In the genomic region with DNA sequence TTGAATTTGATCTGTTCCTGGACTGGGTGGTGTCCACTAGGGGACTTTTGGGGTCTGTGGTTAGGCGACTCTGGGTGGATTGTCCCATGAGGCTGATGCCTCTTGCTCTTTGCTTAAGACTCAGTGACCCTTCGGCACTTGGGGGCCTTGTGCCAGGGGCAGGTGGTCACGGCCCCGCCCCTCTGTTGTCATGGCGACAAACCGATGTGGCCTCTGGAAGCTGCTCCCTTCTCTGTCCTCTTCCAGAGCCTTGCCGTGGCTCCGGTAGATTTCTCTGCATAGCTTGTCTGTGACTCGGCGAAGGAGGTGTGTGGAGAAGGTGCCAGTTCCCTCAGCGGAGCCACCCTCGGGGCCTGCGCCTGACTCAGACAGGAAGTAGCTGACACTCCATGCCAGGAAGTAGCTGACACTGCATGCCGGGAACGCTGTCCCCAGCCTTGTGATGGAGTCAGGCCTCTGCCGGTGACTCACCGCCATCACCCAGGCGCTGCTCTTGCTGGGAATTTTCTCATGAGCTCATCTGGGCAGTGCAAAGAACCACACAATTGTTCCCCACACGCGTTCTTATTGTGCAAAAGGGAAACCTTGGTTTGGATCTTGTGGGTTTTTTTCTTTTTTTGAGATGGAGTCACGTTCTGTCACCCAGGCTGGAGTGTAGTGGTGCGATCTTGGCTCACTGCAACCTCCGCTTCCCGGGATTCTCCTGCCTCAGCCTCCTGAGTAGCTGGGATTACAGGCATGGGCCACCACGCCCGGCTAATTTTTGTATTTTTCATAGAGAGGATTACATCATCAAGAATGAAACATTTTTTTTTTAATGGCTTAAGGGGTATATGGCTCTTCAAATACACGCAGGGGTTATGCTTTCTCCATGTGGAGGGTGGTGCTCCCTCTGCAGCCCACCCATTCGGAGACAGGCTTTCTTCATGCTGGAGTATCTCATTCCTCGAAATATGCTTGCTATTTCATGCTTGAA, we compare ENCODE assay signal across 8 cellular contexts.
DNase-seq lines count a peak whose midpoint lies in the region; ATAC-seq and TF ChIP-seq lines count a peak whose summit lies in the region.

No MANE protein-coding gene starts in this region.

- H3K9ac ChIP-seq in neuronal stem cell (ENCODE audit: low read depth, low read length, poor library complexity), result peak overlapping the region; percentile 60

- TF ChIP-seq CTCF in GM10248 (IDR thresholded peaks at IDR 0.05; ENCODE audit: control extremely low read depth, extremely low read depth, low read depth, missing control alignments) (no peak), fibroblast of mammary gland (conservative IDR thresholded peaks at IDR 0.05; ENCODE audit: control insufficient read depth, insufficient read depth, low read depth, low read length) (no peak)

- H2AK5ac ChIP-seq in neuronal stem cell (ENCODE audit: low read depth, low read length), result no peak overlapping the region

- intact Hi-C loops in activated T-helper 2 cell treated with anti-CD3 and anti-CD28 coated beads, Interferon-gamma antibody, Interleukin-2, Interleukin-4, amounts not matched to agents 10 μg/mL and 5 μg/mL and 100 μg/mL, durations not matched to agents 14 hours and 24 hours and 36 hours (cut with micrococcal nuclease), result loop anchor here (1.0 to 10.0 kb wide), 5 partner anchors 8 to 981 kb away; no protein-coding TSS in a partner anchor

- H3K4ac ChIP-seq in neuronal stem cell (ENCODE audit: low read length), result no peak overlapping the region

- POLR2A ChIA-PET in GM10248 (lab: Yijun Ruan, JAX), result interaction anchor here (1.0 to 1.9 kb wide), 4 partner anchors 20 to 73 kb away, joined by 3 to 7 read pairs (median 6); partner anchors contain the start of gene PFKFB3

- H3K27ac Mint-ChIP-seq in activated T-helper 2 cell treated with anti-CD3 and anti-CD28 coated beads, Interferon-gamma antibody, Interleukin-2, Interleukin-4, amounts not matched to agents 10 μg/mL and 5 μg/mL and 100 μg/mL, durations not matched to agents 14 hours and 24 hours and 36 hours, result peak overlapping the region; percentile 97
- peak overlapping the region; percentile 98 for H3K27ac Mint-ChIP-seq in stimulated activated naive CD8-positive, alpha-beta T cell treated with anti-CD3 and anti-CD28 coated beads, Interleukin-15, Interleukin-2, amounts not matched to agents 100 ng/mL and 50 ng/mL, for 24 hours

- peak; percentile 82 for DNase-seq in GM10248 (ENCODE audit: extremely low spot score)
- DNase-seq in activated T-helper 2 cell treated with anti-CD3 and anti-CD28 coated beads, Interferon-gamma antibody, Interleukin-2, Interleukin-4, amounts not matched to agents 10 μg/mL and 5 μg/mL and 100 μg/mL, durations not matched to agents 14 hours and 24 hours and 36 hours (ENCODE audit: low spot score), result peak; percentile 79
- DNase-seq in fibroblast of mammary gland (ENCODE audit: low read depth), result peak; percentile 99
- peak; percentile 17 for DNase-seq in neuronal stem cell (ENCODE audit: low spot score)

- peak overlapping the region; percentile 76 for H3K4me3 Mint-ChIP-seq in activated T-helper 2 cell treated with anti-CD3 and anti-CD28 coated beads, Interferon-gamma antibody, Interleukin-2, Interleukin-4, amounts not matched to agents 10 μg/mL and 5 μg/mL and 100 μg/mL, durations not matched to agents 14 hours and 24 hours and 36 hours (ENCODE audit: low read depth)
- peak overlapping the region; percentile 80 for H3K4me3 Mint-ChIP-seq in stimulated activated naive CD8-positive, alpha-beta T cell treated with anti-CD3 and anti-CD28 coated beads, Interleukin-15, Interleukin-2, amounts not matched to agents 100 ng/mL and 50 ng/mL, for 24 hours

- H3K27me3 Mint-ChIP-seq in activated T-helper 2 cell treated with anti-CD3 and anti-CD28 coated beads, Interferon-gamma antibody, Interleukin-2, Interleukin-4, amounts not matched to agents 10 μg/mL and 5 μg/mL and 100 μg/mL, durations not matched to agents 14 hours and 24 hours and 36 hours (ENCODE audit: low read depth), result no peaks in the 10 kb centered on the region
- no peaks in the 10 kb centered on the region for H3K27me3 Mint-ChIP-seq in stimulated activated naive CD8-positive, alpha-beta T cell treated with anti-CD3 and anti-CD28 coated beads, Interleukin-15, Interleukin-2, amounts not matched to agents 100 ng/mL and 50 ng/mL, for 24 hours

- H2BK5ac ChIP-seq in neuronal stem cell (ENCODE audit: low read length), result no peak overlapping the region

- H2BK120ac ChIP-seq in neuronal stem cell (ENCODE audit: low read depth, low read length), result no peak overlapping the region

- H3K4me1 Mint-ChIP-seq in activated T-helper 2 cell treated with anti-CD3 and anti-CD28 coated beads, Interferon-gamma antibody, Interleukin-2, Interleukin-4, amounts not matched to agents 10 μg/mL and 5 μg/mL and 100 μg/mL, durations not matched to agents 14 hours and 24 hours and 36 hours (ENCODE audit: low read depth), result peaks cover 54% of the 10 kb centered on the region
- H3K4me1 Mint-ChIP-seq in stimulated activated naive CD8-positive, alpha-beta T cell treated with anti-CD3 and anti-CD28 coated beads, Interleukin-15, Interleukin-2, amounts not matched to agents 100 ng/mL and 50 ng/mL, for 24 hours (ENCODE audit: low read depth), result peaks cover 59% of the 10 kb centered on the region

- H3K18ac ChIP-seq in neuronal stem cell (ENCODE audit: low read length), result peak overlapping the region; percentile 80

- ATAC-seq in HG02678 (IDR thresholded peaks at IDR 0.05; ENCODE audit: unreplicated experiment) (peak; percentile 78), HG02970 (IDR thresholded peaks at IDR 0.05; ENCODE audit: low FRiP score, unreplicated experiment) (no peak)

- no peaks in the 10 kb centered on the region for H3K36me3 ChIP-seq in neuronal stem cell (replicated peaks in 1 of 2; ENCODE audit: control insufficient read depth in 2 of 2, insufficient read depth in 2 of 2, low read length in 2 of 2)

- no peak overlapping the region for H4K8ac ChIP-seq in neuronal stem cell (ENCODE audit: low read depth, low read length)

- H3K79me1 ChIP-seq in neuronal stem cell (ENCODE audit: low read depth, low read length), result no peaks in the 10 kb centered on the region

- H3K9me3 Mint-ChIP-seq in activated T-helper 2 cell treated with anti-CD3 and anti-CD28 coated beads, Interferon-gamma antibody, Interleukin-2, Interleukin-4, amounts not matched to agents 10 μg/mL and 5 μg/mL and 100 μg/mL, durations not matched to agents 14 hours and 24 hours and 36 hours, result peaks cover 3% of the 10 kb centered on the region
- peaks cover 3% of the 10 kb centered on the region for H3K9me3 Mint-ChIP-seq in stimulated activated naive CD8-positive, alpha-beta T cell treated with anti-CD3 and anti-CD28 coated beads, Interleukin-15, Interleukin-2, amounts not matched to agents 100 ng/mL and 50 ng/mL, for 24 hours

- H3K4me2 ChIP-seq in neuronal stem cell (ENCODE audit: insufficient read depth, low read length, poor library complexity, severe bottlenecking), result no peak overlapping the region

- H3K9me3 ChIP-seq in neuronal stem cell (replicated peaks in 1 of 2; ENCODE audit: control insufficient read depth in 2 of 2, insufficient read depth in 1 of 2, low read depth in 1 of 2, low read length in 2 of 2), result no peaks in the 10 kb centered on the region

- no peak overlapping the region for H4K91ac ChIP-seq in neuronal stem cell (ENCODE audit: low read depth, low read length, poor library complexity)

- peaks cover 12 to 19% of the 10 kb centered on the region in 2 donors for H3K4me1 ChIP-seq in neuronal stem cell (ENCODE audit: control insufficient read depth in 2 of 2, insufficient read depth in 1 of 2, low read depth in 1 of 2, low read length in 2 of 2)

- H2AFZ ChIP-seq in neuronal stem cell (ENCODE audit: low read length), result peak overlapping the region; percentile 89

- no peak overlapping the region for H2BK15ac ChIP-seq in neuronal stem cell (ENCODE audit: low read length)

- WGBS in neuronal stem cell (ENCODE audit: extremely low coverage in 2 of 2, insufficient read length in 2 of 2, insufficient replicate concordance in 1 of 2), 2 donors, result no CpG with 5 or more reads among the region's 29 CpGs

- H2BK12ac ChIP-seq in neuronal stem cell (ENCODE audit: low read length), result no peak overlapping the region

- no peak overlapping the region for H3K27ac ChIP-seq in neuronal stem cell (replicated peaks; ENCODE audit: low read length)

- CTCF ChIA-PET in GM10248 (lab: Yijun Ruan, JAX), result interaction anchor here (0.7 to 3.4 kb wide), 13 partner anchors 9 to 189 kb away, joined by 3 to 12 read pairs (median 3); partner anchors contain the start of gene PFKFB3

- no peaks in the 10 kb centered on the region for H3K27me3 ChIP-seq in neuronal stem cell (ENCODE audit: control insufficient read depth in 3 of 3, insufficient read depth in 3 of 3, low read depth in 1 of 3, low read length in 3 of 3)

- peak overlapping the region; percentile 73 for H3K14ac ChIP-seq in neuronal stem cell (ENCODE audit: low read length)

- H3K4me3 ChIP-seq in fibroblast of mammary gland (ENCODE audit: control insufficient read depth, low read depth, low read length) (peak overlapping the region; percentile 43), neuronal stem cell (ENCODE audit: low read length in 2 of 2) (peak overlapping the region in 1 of 2 donors; percentile 32)

- H3K23ac ChIP-seq in neuronal stem cell (ENCODE audit: low read depth, low read length, poor library complexity), result no peak overlapping the region

- peaks cover 19% of the 10 kb centered on the region for H3K36me3 Mint-ChIP-seq in activated T-helper 2 cell treated with anti-CD3 and anti-CD28 coated beads, Interferon-gamma antibody, Interleukin-2, Interleukin-4, amounts not matched to agents 10 μg/mL and 5 μg/mL and 100 μg/mL, durations not matched to agents 14 hours and 24 hours and 36 hours (ENCODE audit: low read depth)
- peaks cover 11% of the 10 kb centered on the region for H3K36me3 Mint-ChIP-seq in stimulated activated naive CD8-positive, alpha-beta T cell treated with anti-CD3 and anti-CD28 coated beads, Interleukin-15, Interleukin-2, amounts not matched to agents 100 ng/mL and 50 ng/mL, for 24 hours (ENCODE audit: low read depth)

TF ChIP-seq in PFSK-1, 5 proteins besides CTCF, POLR2A, EP300 and RAD21 (continues in another document):
- 0 out of 2 replicates have a peak, but pooled peaks have one; percentile 57 for TF ChIP-seq POLR2AphosphoS5 (IDR thresholded peaks at IDR 0.05; ENCODE audit: low read depth, low read length)
- TF ChIP-seq TAF1 (IDR thresholded peaks at IDR 0.05; ENCODE audit: borderline replicate concordance, insufficient read depth, low read length), result peak; percentile 71; the same call in 1 of the 2 replicates
- peak; percentile 93 for TF ChIP-seq FOXP2 (optimal IDR thresholded peaks at IDR 0.05; ENCODE audit: borderline replicate concordance, extremely low read depth, extremely low read length, insufficient read depth)
- TF ChIP-seq SIN3A (IDR thresholded peaks at IDR 0.05; ENCODE audit: borderline replicate concordance, insufficient read depth, low read length), result no peak

Comparison
In these comparisons a context has a peak if more than half of its experiments do, and no peak if none do; other contexts are left out.
1. DNase-seq: peak in every context shown above with its lines; median percentile 99 in fibroblast of mammary gland; 82 in GM10248; 79 in activated T-helper 2 cell treated with anti-CD3 and anti-CD28 coated beads, Interferon-gamma antibody, Interleukin-2, Interleukin-4, amounts not matched to agents 10 μg/mL and 5 μg/mL and 100 μg/mL, durations not matched to agents 14 hours and 24 hours and 36 hours; 17 in neuronal stem cell.